In genomic region chr18:23355206-23355605, GRCh38 we compare ENCODE assay signal across 17 cellular contexts.
DNase-seq lines count a peak whose midpoint lies in the region; ATAC-seq and TF ChIP-seq lines count a peak whose summit lies in the region.
"Had no signal": no experiment of that assay in that cellular context is flagged by ENCODE, and none has a peak within 500 bp of the region (broad histone marks: within the 10 kb centered on the region; RNA-seq: fewer than 3 reads in every experiment).

No MANE protein-coding gene starts in this region.

- H3K9me3 ChIP-seq in PC-9 (ENCODE audit: insufficient read depth, low read depth) (no peaks in the 10 kb centered on the region), subcutaneous abdominal adipose tissue (ENCODE audit: control insufficient read depth in 5 of 5, low read length in 5 of 5) (peaks cover 0 to 3% (median 0%) of the 10 kb centered on the region in 5 donors)
- H3K9me3 ChIP-seq: SJCRH30 had no signal

- no peak overlapping the region for H3K27ac Mint-ChIP-seq in activated CD4-positive, alpha-beta T cell treated with anti-CD3 and anti-CD28 coated beads, Interleukin-2, amount 10 ng/mL, durations not matched to agents 7 days and 5 days
- H3K27ac Mint-ChIP-seq: HFFc6, IgD-negative memory B cell had no signal

- H3K27me3 ChIP-seq in PC-9 (ENCODE audit: insufficient read depth, low read depth) (no peaks in the 10 kb centered on the region), subcutaneous abdominal adipose tissue (ENCODE audit: control insufficient read depth in 5 of 5, insufficient read depth in 4 of 5, low read length in 5 of 5) (no peaks in the 10 kb centered on the region)
- H3K27me3 ChIP-seq: SJCRH30 had no signal

- no peak overlapping the region for H3K27ac ChIP-seq in PC-9
- H3K27ac ChIP-seq in caudate nucleus (ENCODE audit: low read depth, low read length) = no peak overlapping the region
- peak overlapping the region; percentile 4 for H3K27ac ChIP-seq in subcutaneous abdominal adipose tissue (ENCODE audit: low read depth, low read length)
- H3K27ac ChIP-seq: SJCRH30 had no signal

- no peak for ATAC-seq in HG03097 (IDR thresholded peaks at IDR 0.05; ENCODE audit: low FRiP score, unreplicated experiment)

- no peak overlapping the region for H3K4me3 Mint-ChIP-seq in activated CD4-positive, alpha-beta T cell treated with anti-CD3 and anti-CD28 coated beads, Interleukin-2, amount 10 ng/mL, durations not matched to agents 7 days and 5 days
- H3K4me3 Mint-ChIP-seq: HFFc6, IgD-negative memory B cell had no signal

- H3K9me3 Mint-ChIP-seq in activated CD4-positive, alpha-beta T cell treated with anti-CD3 and anti-CD28 coated beads, Interleukin-2, amount 10 ng/mL, durations not matched to agents 7 days and 5 days = no peaks in the 10 kb centered on the region
- H3K9me3 Mint-ChIP-seq: HFFc6, IgD-negative memory B cell had no signal

- TF ChIP-seq CTCF in PC-9 (conservative IDR thresholded peaks at IDR 0.05) = no peak

- H3K79me2 ChIP-seq in PC-9 (ENCODE audit: low read depth) = no peaks in the 10 kb centered on the region

- H3K9me2 ChIP-seq in PC-9 (ENCODE audit: insufficient read depth) = no peaks in the 10 kb centered on the region

- H3K4me1 ChIP-seq in PC-9 (replicated peaks; ENCODE audit: insufficient read depth) (peaks cover 9% of the 10 kb centered on the region), subcutaneous abdominal adipose tissue (ENCODE audit: control insufficient read depth in 5 of 5, insufficient read depth in 5 of 5, low read length in 5 of 5) (peaks cover 16 to 65% (median 53%) of the 10 kb centered on the region in 5 donors)
- H3K4me1 ChIP-seq: SJCRH30 had no signal

- no peak for DNase-seq in PC-9
- peak in 39 of 61 donors; percentile 2 to 88 (median 27) for DNase-seq in caudate nucleus (lab: John Stamatoyannopoulos, UW)
- DNase-seq in lung microvascular endothelial cell (ENCODE audit: low read depth in 2 of 2) = peak; percentile 67 to 88
- DNase-seq in OCI-M1 (lab: John Stamatoyannopoulos, UW) = no peak
- no peak for DNase-seq in NCI-H2107 treated with DMSO at 0.1 percent for 48 hours (lab: John Stamatoyannopoulos, UW; ENCODE audit: unreplicated experiment)
- DNase-seq in activated CD4-positive, alpha-beta T cell treated with anti-CD3 and anti-CD28 coated beads, Interleukin-2, amount 10 ng/mL, durations not matched to agents 7 days and 5 days = no peak
- DNase-seq: AML-193, Kasumi-1, MM.1S, NCI-H1105 treated with DMSO at 0.1 percent for 48 hours, NCI-H1694 treated with DMSO at 0.1 percent for 48 hours, NCI-H446, SJCRH30 had no signal

- no peak overlapping the region for H3K9ac ChIP-seq in subcutaneous abdominal adipose tissue (ENCODE audit: low read length in 5 of 5)

- no peaks in the 10 kb centered on the region for H4K20me1 ChIP-seq in PC-9 (ENCODE audit: insufficient read depth)

- H2AFZ ChIP-seq in PC-9 = no peak overlapping the region

- H3K4me1 Mint-ChIP-seq in activated CD4-positive, alpha-beta T cell treated with anti-CD3 and anti-CD28 coated beads, Interleukin-2, amount 10 ng/mL, durations not matched to agents 7 days and 5 days = peaks cover 27% of the 10 kb centered on the region

- peaks cover 3% of the 10 kb centered on the region; the same call in 1 of the 2 replicates for H3F3A ChIP-seq in PC-9 (ENCODE audit: insufficient read depth, low read depth)

- peak overlapping the region; percentile 12; the same call in 1 of the 2 replicates for H3K4me2 ChIP-seq in PC-9

- H3K27me3 Mint-ChIP-seq in activated CD4-positive, alpha-beta T cell treated with anti-CD3 and anti-CD28 coated beads, Interleukin-2, amount 10 ng/mL, durations not matched to agents 7 days and 5 days = no peaks in the 10 kb centered on the region

- no TSS peak for BruUV-seq in PC-9 (replicated peaks; lab: Mats Ljungman, UMichigan)

- POLR2A ChIA-PET in PC-9 (lab: Charles Lee; ENCODE audit: unreplicated experiment) = no interaction called here
- POLR2A ChIA-PET in activated CD4-positive, alpha-beta T cell treated with anti-CD3 and anti-CD28 coated beads, Interleukin-2, amount 10 ng/mL, durations not matched to agents 7 days and 5 days (lab: Charles Lee) = no interaction called here

- CTCF ChIA-PET in PC-9 (lab: Charles Lee) = interaction anchor here (0.6 kb wide), 2 partner anchors 105 to 322 kb away, joined by 3 read pairs; no protein-coding TSS in a partner anchor
- CTCF ChIA-PET in activated CD4-positive, alpha-beta T cell treated with anti-CD3 and anti-CD28 coated beads, Interleukin-2, amount 10 ng/mL, durations not matched to agents 7 days and 5 days (lab: Charles Lee) = no interaction called here

- intact Hi-C loops in PC-9 (cut with micrococcal nuclease; ENCODE audit: unreplicated experiment) = no loop called here

- no peaks in the 10 kb centered on the region for H3K36me3 ChIP-seq in PC-9 (ENCODE audit: low read depth)
- peaks cover 0 to 6% (median 0%) of the 10 kb centered on the region in 5 donors for H3K36me3 ChIP-seq in subcutaneous abdominal adipose tissue (ENCODE audit: control insufficient read depth in 5 of 5, insufficient read depth in 5 of 5, low read length in 5 of 5)
- H3K36me3 ChIP-seq: SJCRH30 had no signal

- H3K36me3 Mint-ChIP-seq in activated CD4-positive, alpha-beta T cell treated with anti-CD3 and anti-CD28 coated beads, Interleukin-2, amount 10 ng/mL, durations not matched to agents 7 days and 5 days (ENCODE audit: low read depth) = peaks cover 10% of the 10 kb centered on the region

- H3K4me3 ChIP-seq in PC-9 = no peak overlapping the region
- no peak overlapping the region for H3K4me3 ChIP-seq in subcutaneous abdominal adipose tissue (ENCODE audit: low read depth in 1 of 5, low read length in 5 of 5)
- H3K4me3 ChIP-seq: SJCRH30 had no signal

Comparison
In these comparisons a context has a peak if more than half of its experiments do, and no peak if none do; other contexts are left out.
1. DNase-seq: peak in caudate nucleus (39 of 61) and lung microvascular endothelial cell (2 of 2); none in PC-9 (0 of 2), OCI-M1 (single experiment), NCI-H2107 treated with DMSO at 0.1 percent for 48 hours (single experiment) and activated CD4-positive, alpha-beta T cell treated with anti-CD3 and anti-CD28 coated beads, Interleukin-2, amount 10 ng/mL, durations not matched to agents 7 days and 5 days (single experiment).